In the genomic region with DNA sequence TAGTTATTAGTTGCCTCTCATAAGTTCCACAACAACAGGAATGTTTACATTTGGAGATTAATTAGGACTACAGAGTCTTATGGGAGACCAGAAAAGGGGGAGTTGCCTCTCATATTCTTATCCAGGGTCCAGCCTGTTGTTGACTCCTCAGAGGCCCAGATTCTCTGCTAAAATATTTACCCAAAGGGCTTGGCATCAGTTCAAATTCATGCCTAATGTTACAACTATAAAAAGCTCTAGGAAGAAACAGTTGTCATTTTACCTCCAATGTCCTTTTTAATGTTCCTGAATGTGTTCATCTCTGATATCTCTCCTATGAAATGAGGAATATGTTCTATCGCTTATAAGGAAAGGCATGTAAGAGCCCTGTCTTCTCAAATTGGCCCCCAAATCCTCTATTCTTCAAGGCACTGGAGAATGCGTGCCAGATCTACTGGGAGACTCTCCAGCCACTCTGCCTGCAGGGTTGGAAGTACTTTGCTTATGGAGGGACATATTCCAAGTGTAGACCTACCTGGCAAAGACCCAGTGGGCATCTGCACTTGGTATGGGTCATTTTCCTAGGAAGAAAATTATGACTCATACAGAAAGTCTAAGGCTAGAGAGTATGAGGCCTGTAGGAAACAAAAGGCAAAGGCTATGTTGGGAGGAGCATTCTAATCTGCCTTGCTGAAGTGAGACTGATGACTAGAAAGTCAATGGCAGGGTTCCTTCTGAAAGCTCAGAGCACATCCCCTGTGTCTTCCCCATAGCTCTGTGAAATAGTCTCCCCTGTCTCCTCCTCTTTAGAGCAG, we compare ENCODE assay signal across 17 cellular contexts.
DNase-seq lines count a peak whose midpoint lies in the region; ATAC-seq, FAIRE-seq and TF ChIP-seq lines count a peak whose summit lies in the region.
"Had no signal": no experiment of that assay in that cellular context is flagged by ENCODE, and none has a peak within 500 bp of the region (broad histone marks: within the 10 kb centered on the region; RNA-seq: fewer than 3 reads in every experiment).

No MANE protein-coding gene starts in this region.

- no peaks in the 10 kb centered on the region for H3F3A ChIP-seq in SK-N-SH (replicated peaks; ENCODE audit: insufficient read depth)

- 41% methylated on average over 2 of the region's 2 CpGs for WGBS in SK-N-SH (ENCODE audit: low lambda C conversion rate)

- ATAC-seq in SK-N-SH treated with all-trans-retinoic acid at 6 μM for 48 hours (peak; percentile 40), sciatic nerve (peak; percentile 17)
- ATAC-seq: lower lobe of right lung; natural killer cell treated with Interleukin-12 subunit alpha and Interleukin-12 subunit beta and Interleukin-15 and Interleukin-18, amount 100 ng/mL, for 72 hours had no signal

- H3K4me3 ChIP-seq in SK-N-SH (ENCODE audit: low read depth in 2 of 2, low read length in 1 of 2) = no peak overlapping the region
- H3K4me3 ChIP-seq: lower lobe of right lung, vagina had no signal

- H3K9ac ChIP-seq in SK-N-SH = no peak overlapping the region

- H3K9me2 ChIP-seq in SK-N-SH = no peaks in the 10 kb centered on the region

- CTCF ChIA-PET in SK-N-SH (lab: Yijun Ruan, JAX) = no interaction called here

- POLR2A ChIA-PET in SK-N-SH (lab: Yijun Ruan, JAX) = no interaction called here

- no peaks in the 10 kb centered on the region for H4K20me1 ChIP-seq in SK-N-SH (ENCODE audit: insufficient read depth)

- no peaks in the 10 kb centered on the region for H3K36me3 ChIP-seq in SK-N-SH (replicated peaks in 1 of 2; ENCODE audit: control insufficient read depth in 1 of 2, insufficient read depth in 2 of 2, low read length in 1 of 2)
- H3K36me3 ChIP-seq: lower lobe of right lung, vagina had no signal

- TF ChIP-seq POLR2A in H54 (IDR thresholded peaks at IDR 0.05; ENCODE audit: low read depth, low read length) = no peak

- no peak overlapping the region for H3K4me2 ChIP-seq in SK-N-SH

- H3K79me2 ChIP-seq in SK-N-SH (ENCODE audit: insufficient read depth) = no peaks in the 10 kb centered on the region

- TF ChIP-seq CTCF in SK-N-SH (IDR thresholded peaks at IDR 0.05) = no peak

- no peak for TF ChIP-seq EP300 in SK-N-SH (IDR thresholded peaks at IDR 0.05; ENCODE audit: borderline replicate concordance in 1 of 2, low read depth in 1 of 2, low read length in 1 of 2)

- no peak overlapping the region for H3K27ac ChIP-seq in SK-N-SH (ENCODE audit: low read depth in 2 of 2, low read length in 1 of 2)
- H3K27ac ChIP-seq: lower lobe of right lung, vagina had no signal

- no peaks in the 10 kb centered on the region; the same call in 1 of the 2 replicates for H3K27me3 ChIP-seq in SK-N-SH (ENCODE audit: insufficient read depth)
- H3K27me3 ChIP-seq: vagina had no signal

- FAIRE-seq in H54 (lab: Jason Lieb, UNC) = no peak
- FAIRE-seq: A204.1, colon, GM19239 had no signal

- TF ChIP-seq RAD21 in SK-N-SH (IDR thresholded peaks at IDR 0.05; ENCODE audit: low read length) = no peak

- intact Hi-C loops in sciatic nerve (cut with DNase I) = no loop called here

- DNase-seq in SK-N-SH (no peak), NCI-H226 (peak; percentile 57), cerebellum (ENCODE audit: low spot score) (peak; percentile 44), sciatic nerve (ENCODE audit: low spot score) (no peak), middle frontal gyrus (ENCODE audit: extremely low spot score, low spot score) (no peak), H54 (ENCODE audit: insufficient read length, low spot score) (no peak), putamen (ENCODE audit: low spot score) (no peak)
- DNase-seq: lower lobe of right lung; NCI-H1092 treated with DMSO at 0.1 percent for 48 hours; NCI-H345; stimulated activated CD4-positive, alpha-beta T cell treated with anti-CD3 and anti-CD28 coated beads, Interleukin-2, amount 100 ng/mL, for 48 hours had no signal

- no peak overlapping the region for H2AFZ ChIP-seq in SK-N-SH (ENCODE audit: low read depth)

- no peaks in the 10 kb centered on the region for H3K4me1 ChIP-seq in SK-N-SH (ENCODE audit: control insufficient read depth in 1 of 2, insufficient read depth in 2 of 2, low read depth in 1 of 2, low read length in 1 of 2)

- no peaks in the 10 kb centered on the region for H3K9me3 ChIP-seq in SK-N-SH
- H3K9me3 ChIP-seq: lower lobe of right lung, vagina had no signal

TF ChIP-seq in SK-N-SH treated with all-trans-retinoic acid at 6 μM for 48 hours, 23 proteins besides CTCF, POLR2A, EP300 and RAD21 (continues in another document):
- TF ChIP-seq OSR1 (CRISPR knock-in tag; IDR thresholded peaks at IDR 0.05) (no peak), ZNF565 (CRISPR knock-in tag; conservative IDR thresholded peaks at IDR 0.05; ENCODE audit: low read depth) (no peak), CSRNP3 (CRISPR knock-in tag; IDR thresholded peaks at IDR 0.05) (no peak), ZFP3 (CRISPR knock-in tag; IDR thresholded peaks at IDR 0.05) (no peak), TOX (CRISPR knock-in tag; IDR thresholded peaks at IDR 0.05; ENCODE audit: borderline replicate concordance) (no peak), ZNF8 (CRISPR knock-in tag; IDR thresholded peaks at IDR 0.05) (no peak), ZNF70 (CRISPR knock-in tag; IDR thresholded peaks at IDR 0.05) (no peak), ZFP30 (CRISPR knock-in tag; IDR thresholded peaks at IDR 0.05) (no peak), TCF4 (CRISPR knock-in tag; IDR thresholded peaks at IDR 0.05; ENCODE audit: borderline replicate concordance) (no peak)

TF ChIP-seq in SK-N-SH, 30 proteins besides CTCF, POLR2A, EP300 and RAD21:
- TF ChIP-seq JUND (IDR thresholded peaks at IDR 0.05) = no peak
- no peak for TF ChIP-seq MXI1 (IDR thresholded peaks at IDR 0.05; ENCODE audit: low read depth, low read length)
- no peak for TF ChIP-seq YY1 (IDR thresholded peaks at IDR 0.05; ENCODE audit: low read depth)
- TF ChIP-seq MEF2A (IDR thresholded peaks at IDR 0.05; ENCODE audit: borderline replicate concordance, low read depth) = no peak
- TF ChIP-seq POLR2AphosphoS5 (IDR thresholded peaks at IDR 0.05; ENCODE audit: low read depth, low read length) = no peak
- no peak for TF ChIP-seq ELF1 (IDR thresholded peaks at IDR 0.05)
- no peak for TF ChIP-seq EZH2phosphoT487 (IDR thresholded peaks at IDR 0.05; ENCODE audit: borderline replicate concordance, low read depth)
- TF ChIP-seq RFX5 (IDR thresholded peaks at IDR 0.05; ENCODE audit: low read length) = no peak
- no peak for TF ChIP-seq SIN3A (IDR thresholded peaks at IDR 0.05; ENCODE audit: borderline replicate concordance, low read depth, low read length)
- no peak for TF ChIP-seq GABPA (IDR thresholded peaks at IDR 0.05; ENCODE audit: low read depth)
- TF ChIP-seq NFIC (IDR thresholded peaks at IDR 0.05; ENCODE audit: borderline replicate concordance) = no peak
- no peak for TF ChIP-seq NRF1 (IDR thresholded peaks at IDR 0.05; ENCODE audit: low read depth, low read length)
- no peak for TF ChIP-seq SMC3 (IDR thresholded peaks at IDR 0.05; ENCODE audit: low read depth, low read length)
- TF ChIP-seq FOSL2 (IDR thresholded peaks at IDR 0.05; ENCODE audit: borderline replicate concordance, low read depth) = no peak; the same call in 1 of the 2 replicates
- TF ChIP-seq, protein P1, sequence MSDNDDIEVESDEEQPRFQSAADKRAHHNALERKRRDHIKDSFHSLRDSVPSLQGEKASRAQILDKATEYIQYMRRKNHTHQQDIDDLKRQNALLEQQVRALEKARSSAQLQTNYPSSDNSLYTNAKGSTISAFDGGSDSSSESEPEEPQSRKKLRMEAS (IDR thresholded peaks at IDR 0.05; ENCODE audit: low read depth) = no peak
- no peak for TF ChIP-seq RXRA (IDR thresholded peaks at IDR 0.05; ENCODE audit: borderline replicate concordance, low read depth)
- no peak for TF ChIP-seq GATA2 (CRISPR knock-in tag; IDR thresholded peaks at IDR 0.05)

Comparison
In these comparisons a context has a peak if more than half of its experiments do, and no peak if none do; other contexts are left out.
1. DNase-seq: peak in NCI-H226 (single experiment) and cerebellum (single experiment); none in SK-N-SH (single experiment), sciatic nerve (single experiment), middle frontal gyrus (single experiment), H54 (single experiment) and putamen (single experiment).